ENCODE assay signal across 8 cellular contexts in the genomic region with DNA sequence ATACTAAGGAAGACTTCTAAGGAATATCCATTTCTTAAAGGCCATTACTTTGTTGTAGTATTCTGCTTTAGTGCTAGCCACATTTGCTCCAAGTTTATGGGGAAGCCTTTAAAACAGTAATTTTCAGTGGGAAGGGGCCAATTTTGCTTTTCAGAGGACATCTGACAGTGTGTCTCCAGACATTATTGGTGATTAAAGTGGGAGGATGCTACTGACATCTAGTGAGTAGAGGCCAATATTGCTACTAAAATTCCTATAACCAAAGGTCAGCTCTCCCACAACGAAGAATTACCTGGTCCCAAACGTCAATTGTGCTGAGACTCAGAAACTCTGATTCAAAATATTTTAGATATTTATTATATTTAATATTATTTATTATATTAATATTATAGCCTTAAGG. TPM values are rescaled to one million over a fixed set of nuclear protein-coding genes. Genes with fewer than 3 reads are reported as not detected.
DNase-seq lines count a peak whose midpoint lies in the region; ATAC-seq and TF ChIP-seq lines count a peak whose summit lies in the region.

No MANE protein-coding gene starts in this region.

- H3K4me1 ChIP-seq in HEK293 (ENCODE audit: control insufficient read depth, insufficient read depth, low read length), result 0 out of 2 replicates have a peak, but pooled peaks cover 3% of the 10 kb centered on the region
- H3K4me1 ChIP-seq in upper lobe of left lung, result peaks cover 6 to 13% (median 11%) of the 10 kb centered on the region in 4 donors

- intact Hi-C loops in sciatic nerve (cut with DNase I), result no loop called here

- H3K4me3 Mint-ChIP-seq in activated T-cell treated with anti-CD3 and anti-CD28 coated beads, Interleukin-2, amount 50 U/mL, for 24 hours, result no peak overlapping the region

- H3K4me1 Mint-ChIP-seq in activated T-cell treated with anti-CD3 and anti-CD28 coated beads, Interleukin-2, amount 50 U/mL, for 24 hours (ENCODE audit: low read depth), result peaks cover 22% of the 10 kb centered on the region

- POLR2A ChIA-PET in HEK293 (lab: Yijun Ruan, JAX), result no interaction called here

- no peak for TF ChIP-seq EP300 in upper lobe of left lung (IDR thresholded peaks at IDR 0.05)

- no peak overlapping the region for H3K27ac Mint-ChIP-seq in activated T-cell treated with anti-CD3 and anti-CD28 coated beads, Interleukin-2, amount 50 U/mL, for 24 hours

- no peak for TF ChIP-seq POLR2A in upper lobe of left lung (IDR thresholded peaks at IDR 0.05)

- H3K9me3 ChIP-seq in HEK293 (ENCODE audit: control insufficient read depth, insufficient read depth, low read depth, low read length) (no peaks in the 10 kb centered on the region), upper lobe of left lung (no peaks in the 10 kb centered on the region)

- H3K9me3 Mint-ChIP-seq in activated T-cell treated with anti-CD3 and anti-CD28 coated beads, Interleukin-2, amount 50 U/mL, for 24 hours, result no peaks in the 10 kb centered on the region

- H3K27me3 ChIP-seq in upper lobe of left lung, result no peaks in the 10 kb centered on the region

- H3K27me3 Mint-ChIP-seq in activated T-cell treated with anti-CD3 and anti-CD28 coated beads, Interleukin-2, amount 50 U/mL, for 24 hours, result no peaks in the 10 kb centered on the region

- TF ChIP-seq CTCF in HEK293 (tag by site-specific recombination; IDR thresholded peaks at IDR 0.05), result no peak
- TF ChIP-seq CTCF in foreskin fibroblast (IDR thresholded peaks at IDR 0.05; ENCODE audit: low read depth, low read length), result peak; percentile 13
- peak in 4 of 6 experiments; percentile 18 to 40 (median 26) for TF ChIP-seq CTCF in upper lobe of left lung (IDR thresholded peaks at IDR 0.05)

- H3K27ac ChIP-seq in HEK293 (ENCODE audit: extremely low read depth, low read depth, low read length) (no peak overlapping the region), upper lobe of left lung (no peak overlapping the region)

- ATAC-seq in upper lobe of left lung (ENCODE audit: low FRiP score in 2 of 2) (no peak), sciatic nerve (no peak), GM18873 (IDR thresholded peaks at IDR 0.05; ENCODE audit: low FRiP score, unreplicated experiment) (no peak)

- H3K4me3 ChIP-seq in HEK293 (ENCODE audit: low read depth, low read length) (no peak overlapping the region), foreskin fibroblast (ENCODE audit: low read depth in 1 of 2, low read length in 2 of 2) (no peak overlapping the region), upper lobe of left lung (no peak overlapping the region)

- no peaks in the 10 kb centered on the region for H3K36me3 ChIP-seq in HEK293 (ENCODE audit: control insufficient read depth in 2 of 2, insufficient read depth in 1 of 2, low read length in 2 of 2)
- H3K36me3 ChIP-seq in upper lobe of left lung, result no peaks in the 10 kb centered on the region

- 2 to 7% methylated on average over 2 of the region's 2 CpGs for WGBS in upper lobe of left lung, 2 donors

- CTCF ChIA-PET in HEK293 (lab: Yijun Ruan, JAX), result interaction anchor here (0.6 to 0.7 kb wide), 4 partner anchors 10 to 123 kb away, joined by 3 to 4 read pairs (median 4); no protein-coding TSS in a partner anchor

- peak; percentile 59 for DNase-seq in Ammon's horn (ENCODE audit: low spot score)
- DNase-seq in SHP77 (lab: John Stamatoyannopoulos, UW), result peak; percentile 13 to 33
- peak; percentile 6 to 57 for DNase-seq in foreskin fibroblast
- no peak for DNase-seq in upper lobe of left lung
- DNase-seq in sciatic nerve (ENCODE audit: low spot score), result no peak
- no peak for DNase-seq in activated T-cell treated with anti-CD3 and anti-CD28 coated beads, Interleukin-2, amount 50 U/mL, for 24 hours

- H3K36me3 Mint-ChIP-seq in activated T-cell treated with anti-CD3 and anti-CD28 coated beads, Interleukin-2, amount 50 U/mL, for 24 hours (ENCODE audit: low read depth), result peaks cover 4% of the 10 kb centered on the region

TF ChIP-seq in HEK293, 187 proteins besides CTCF, POLR2A, EP300 and RAD21:
- TF ChIP-seq ZNF654 (tag by site-specific recombination; IDR thresholded peaks at IDR 0.05; ENCODE audit: low read depth) (peak; percentile 43), ZSCAN23 (tag by site-specific recombination; IDR thresholded peaks at IDR 0.05) (no peak)

RNA-seq across cellular contexts. Expression of a gene that starts 24.8 kb away (rescaled TPM):
- total RNA-seq in upper lobe of left lung (under 1 TPM in 1 of 6 donors, not detected in 5; 0.20 TPM), sciatic nerve (not detected)

Comparison
In these comparisons a context has a peak if more than half of its experiments do, and no peak if none do; other contexts are left out.
1. DNase-seq: peak in Ammon's horn (single experiment), SHP77 (2 of 2) and foreskin fibroblast (2 of 2); none in upper lobe of left lung (0 of 2), sciatic nerve (single experiment) and activated T-cell treated with anti-CD3 and anti-CD28 coated beads, Interleukin-2, amount 50 U/mL, for 24 hours (single experiment).